ENCODE assay signal across 10 cellular contexts in the genomic region with DNA sequence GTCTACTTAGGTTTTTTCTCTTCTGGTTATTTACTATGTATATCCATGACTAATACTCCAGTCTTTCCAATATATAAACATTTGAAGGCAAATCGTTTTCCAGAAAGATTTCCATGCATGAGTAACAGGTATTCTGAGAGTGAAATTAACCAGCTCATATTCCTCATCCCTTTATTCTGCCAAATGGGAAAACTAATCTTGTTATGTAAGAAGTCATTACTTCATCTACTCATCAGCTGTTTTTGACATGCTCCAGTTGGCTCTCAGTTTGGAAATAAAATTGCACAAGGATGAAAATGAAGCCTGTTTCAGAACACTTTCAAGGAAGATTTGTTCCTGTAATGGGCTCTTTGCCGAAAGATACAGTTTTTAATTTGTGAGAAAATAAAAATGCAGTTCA.
"Had no signal": no experiment of that assay in that cellular context is flagged by ENCODE, and none has a peak within 500 bp of the region (broad histone marks: within the 10 kb centered on the region; RNA-seq: fewer than 3 reads in every experiment).

No MANE protein-coding gene starts in this region.

- H3K4me3 ChIP-seq: esophagus squamous epithelium, prostate gland, spleen, transverse colon had no signal

- H3K27me3 ChIP-seq: brain microvascular endothelial cell, esophagus squamous epithelium, spleen, transverse colon had no signal

- H3K27ac ChIP-seq: brain microvascular endothelial cell, esophagus squamous epithelium, prostate gland, spleen, transverse colon had no signal

- DNase-seq: activated effector memory CD4-positive, alpha-beta T cell treated with Interleukin-2 at 50 U/mL for 16 hours; activated T-cell treated with anti-CD3 and anti-CD28 coated beads, Interleukin-2, amount 50 U/mL, for 1 hour; brain microvascular endothelial cell; esophagus squamous epithelium; left cardiac atrium; occipital lobe; spleen; stimulated activated CD4-positive, alpha-beta T cell treated with anti-CD3 and anti-CD28 coated beads, Interleukin-1b, Interleukin-23, amount 100 ng/mL, for 48 hours; transverse colon had no signal

- H3K36me3 ChIP-seq: brain microvascular endothelial cell, esophagus squamous epithelium, prostate gland, spleen, transverse colon had no signal

- H3K9me3 ChIP-seq: esophagus squamous epithelium, prostate gland, spleen, transverse colon had no signal

- H3K4me1 ChIP-seq: esophagus squamous epithelium, prostate gland, spleen, transverse colon had no signal
